ENCODE assay signal across 9 cellular contexts in the genomic region with DNA sequence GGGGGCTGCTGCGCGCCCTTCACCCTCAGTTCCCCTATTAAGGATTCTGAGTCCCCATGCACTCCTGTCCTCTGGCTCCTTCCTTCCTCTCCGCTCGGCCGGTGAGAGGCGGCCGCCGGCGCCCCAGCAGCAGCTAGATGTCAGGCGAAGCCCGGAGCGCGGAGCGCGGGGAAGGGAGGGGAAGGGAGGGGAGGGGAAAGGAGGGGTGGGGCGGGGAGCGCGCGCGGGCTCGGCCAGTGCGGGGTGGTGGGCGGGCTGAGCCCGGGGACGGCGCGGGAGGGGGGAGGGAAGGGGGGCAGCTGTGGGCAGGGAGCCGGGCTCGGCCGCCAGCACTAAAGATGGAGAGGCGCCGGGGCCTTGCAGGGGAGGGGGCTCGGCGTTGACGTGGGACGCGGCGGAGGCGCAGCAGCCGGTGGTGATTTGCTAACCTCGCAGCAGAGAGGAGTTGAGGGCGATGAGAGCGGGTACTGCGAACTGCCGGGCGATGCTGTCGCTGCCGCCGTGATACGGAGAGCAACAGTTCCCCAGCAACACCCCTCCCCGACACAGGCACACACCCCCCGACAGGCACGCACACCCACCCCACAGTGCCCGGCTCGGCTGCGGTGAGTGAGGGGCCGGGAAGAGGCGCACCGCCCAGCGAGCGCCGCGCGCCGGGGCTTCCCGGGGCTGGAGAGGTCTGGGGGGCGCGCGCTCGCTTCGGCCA. TPM values are rescaled to one million over a fixed set of nuclear protein-coding genes. Genes with fewer than 3 reads are reported as not detected.
DNase-seq lines count a peak whose midpoint lies in the region; ATAC-seq, FAIRE-seq and TF ChIP-seq lines count a peak whose summit lies in the region.
"Had no signal": no experiment of that assay in that cellular context is flagged by ENCODE, and none has a peak within 500 bp of the region (broad histone marks: within the 10 kb centered on the region; RNA-seq: fewer than 3 reads in every experiment).

A gene with protein sequence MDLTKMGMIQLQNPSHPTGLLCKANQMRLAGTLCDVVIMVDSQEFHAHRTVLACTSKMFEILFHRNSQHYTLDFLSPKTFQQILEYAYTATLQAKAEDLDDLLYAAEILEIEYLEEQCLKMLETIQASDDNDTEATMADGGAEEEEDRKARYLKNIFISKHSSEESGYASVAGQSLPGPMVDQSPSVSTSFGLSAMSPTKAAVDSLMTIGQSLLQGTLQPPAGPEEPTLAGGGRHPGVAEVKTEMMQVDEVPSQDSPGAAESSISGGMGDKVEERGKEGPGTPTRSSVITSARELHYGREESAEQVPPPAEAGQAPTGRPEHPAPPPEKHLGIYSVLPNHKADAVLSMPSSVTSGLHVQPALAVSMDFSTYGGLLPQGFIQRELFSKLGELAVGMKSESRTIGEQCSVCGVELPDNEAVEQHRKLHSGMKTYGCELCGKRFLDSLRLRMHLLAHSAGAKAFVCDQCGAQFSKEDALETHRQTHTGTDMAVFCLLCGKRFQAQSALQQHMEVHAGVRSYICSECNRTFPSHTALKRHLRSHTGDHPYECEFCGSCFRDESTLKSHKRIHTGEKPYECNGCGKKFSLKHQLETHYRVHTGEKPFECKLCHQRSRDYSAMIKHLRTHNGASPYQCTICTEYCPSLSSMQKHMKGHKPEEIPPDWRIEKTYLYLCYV (plus strand): TSS at position 434 of the 706 bp plus-strand sequence. CDS start 3,590 bp downstream, outside the sequence.

- peaks cover 12% of the 10 kb centered on the region for H3K4me1 Mint-ChIP-seq in activated naive CD8-positive, alpha-beta T cell treated with anti-CD3 and anti-CD28 coated beads, Interleukin-2, amount 10 ng/mL, durations not matched to agents 7 days and 5 days

- H3K9me3 ChIP-seq in HUES6 (ENCODE audit: control insufficient read depth, insufficient read depth, low read depth, low read length) (no peaks in the 10 kb centered on the region), RWPE2 (ENCODE audit: severe bottlenecking) (no peaks in the 10 kb centered on the region)

- intact Hi-C loops in Right ventricle myocardium superior (cut with DNase I): no loop called here

- H3K27me3 ChIP-seq in HUES6 (ENCODE audit: control insufficient read depth, insufficient read depth, low read length): peaks cover 98% of the 10 kb centered on the region
- H3K27me3 ChIP-seq in RWPE2 (ENCODE audit: insufficient read depth, poor library complexity, severe bottlenecking): peaks cover 16% of the 10 kb centered on the region

- DNase-seq in RWPE2 (ENCODE audit: low spot score): no peak
- peak; percentile 69 for DNase-seq in activated naive CD8-positive, alpha-beta T cell treated with anti-CD3 and anti-CD28 coated beads, Interleukin-2, amount 10 ng/mL, durations not matched to agents 7 days and 5 days
- DNase-seq in Right ventricle myocardium superior: peak; percentile 95
- DNase-seq in occipital lobe (lab: John Stamatoyannopoulos, UW): peak; percentile 93
- DNase-seq in urothelium cell line (ENCODE audit: low spot score): peak; percentile 53
- DNase-seq in NK-92 treated with Interleukin-12 subunit alpha and Interleukin-12 subunit beta, amount 100 ng/mL, for 24 hours (lab: John Stamatoyannopoulos, UW): no peak

- H3K4me3 ChIP-seq in HUES6 (ENCODE audit: low read depth, low read length): peak within 1 kb of the TSS; percentile 84
- H3K4me3 ChIP-seq in RWPE2 (ENCODE audit: severe bottlenecking): peak within 1 kb of the TSS; percentile 68

- no peaks in the 10 kb centered on the region for H3K9me3 Mint-ChIP-seq in activated naive CD8-positive, alpha-beta T cell treated with anti-CD3 and anti-CD28 coated beads, Interleukin-2, amount 10 ng/mL, durations not matched to agents 7 days and 5 days

- H3K4me1 ChIP-seq in HUES6 (ENCODE audit: control insufficient read depth, insufficient read depth, low read length): peaks cover 21% of the 10 kb centered on the region
- peaks cover 3% of the 10 kb centered on the region for H3K4me1 ChIP-seq in RWPE2 (ENCODE audit: insufficient read depth, poor library complexity, severe bottlenecking)

- peak; percentile 59 for TF ChIP-seq CTCF in RWPE2 (IDR thresholded peaks at IDR 0.05; ENCODE audit: poor library complexity, severe bottlenecking)

- FAIRE-seq in urothelium cell line (lab: Jason Lieb, UNC): no peak
- FAIRE-seq: TTC549 had no signal

- peaks cover 61% of the 10 kb centered on the region for H3K27me3 Mint-ChIP-seq in activated naive CD8-positive, alpha-beta T cell treated with anti-CD3 and anti-CD28 coated beads, Interleukin-2, amount 10 ng/mL, durations not matched to agents 7 days and 5 days

- peak within 1 kb of the TSS; percentile 82 for H3K27ac Mint-ChIP-seq in activated naive CD8-positive, alpha-beta T cell treated with anti-CD3 and anti-CD28 coated beads, Interleukin-2, amount 10 ng/mL, durations not matched to agents 7 days and 5 days

- peak within 1 kb of the TSS; percentile 92 for H3K4me3 Mint-ChIP-seq in activated naive CD8-positive, alpha-beta T cell treated with anti-CD3 and anti-CD28 coated beads, Interleukin-2, amount 10 ng/mL, durations not matched to agents 7 days and 5 days

- no peaks in the 10 kb centered on the region for H3K36me3 Mint-ChIP-seq in activated naive CD8-positive, alpha-beta T cell treated with anti-CD3 and anti-CD28 coated beads, Interleukin-2, amount 10 ng/mL, durations not matched to agents 7 days and 5 days

- ATAC-seq in RWPE2 (ENCODE audit: low read depth) (peak; percentile 68), Right ventricle myocardium superior (ENCODE audit: poor library complexity) (peak; percentile 78), HG03571 (IDR thresholded peaks at IDR 0.05; ENCODE audit: unreplicated experiment) (no peak)
- ATAC-seq in activated naive CD8-positive, alpha-beta T cell treated with anti-CD3 and anti-CD28 coated beads, Interleukin-2, amount 10 ng/mL, durations not matched to agents 7 days and 5 days (ENCODE audit: low read depth): peak; percentile 55

- no peak within 1 kb of the TSS for H3K27ac ChIP-seq in HUES6 (ENCODE audit: low read depth, low read length)
- peak within 1 kb of the TSS; percentile 49 for H3K27ac ChIP-seq in RWPE2 (ENCODE audit: poor library complexity, severe bottlenecking)

- H3K36me3 ChIP-seq in HUES6 (ENCODE audit: control insufficient read depth, insufficient read depth, low read length): no peaks in the 10 kb centered on the region
- H3K36me3 ChIP-seq in RWPE2 (ENCODE audit: low read depth): peaks cover 30% of the 10 kb centered on the region

- peak within 1 kb of the TSS; percentile 49 for H3K9ac ChIP-seq in HUES6 (ENCODE audit: low read length)

- POLR2A ChIA-PET in activated naive CD8-positive, alpha-beta T cell treated with anti-CD3 and anti-CD28 coated beads, Interleukin-2, amount 10 ng/mL, durations not matched to agents 7 days and 5 days (lab: Charles Lee): interaction anchor here (0.8 to 2.7 kb wide), 8 partner anchors 10 to 166 kb away, joined by 3 to 33 read pairs (median 4); no protein-coding TSS in a partner anchor

RNA-seq across cellular contexts. Expression of the gene that starts here (rescaled TPM):
- 10 to 100 TPM; 13.1 to 14.6 TPM for total RNA-seq in activated naive CD8-positive, alpha-beta T cell treated with anti-CD3 and anti-CD28 coated beads, Interleukin-2, amount 10 ng/mL, durations not matched to agents 7 days and 5 days
- total RNA-seq in Right ventricle myocardium superior (64.8 TPM), occipital lobe (9.7 TPM)

Comparison
In these comparisons a context has a peak if more than half of its experiments do, and no peak if none do; other contexts are left out.
1. DNase-seq: peak in activated naive CD8-positive, alpha-beta T cell treated with anti-CD3 and anti-CD28 coated beads, Interleukin-2, amount 10 ng/mL, durations not matched to agents 7 days and 5 days (single experiment), Right ventricle myocardium superior (single experiment), occipital lobe (single experiment) and urothelium cell line (single experiment); none in RWPE2 (single experiment) and NK-92 treated with Interleukin-12 subunit alpha and Interleukin-12 subunit beta, amount 100 ng/mL, for 24 hours (single experiment).